In the genomic region with DNA sequence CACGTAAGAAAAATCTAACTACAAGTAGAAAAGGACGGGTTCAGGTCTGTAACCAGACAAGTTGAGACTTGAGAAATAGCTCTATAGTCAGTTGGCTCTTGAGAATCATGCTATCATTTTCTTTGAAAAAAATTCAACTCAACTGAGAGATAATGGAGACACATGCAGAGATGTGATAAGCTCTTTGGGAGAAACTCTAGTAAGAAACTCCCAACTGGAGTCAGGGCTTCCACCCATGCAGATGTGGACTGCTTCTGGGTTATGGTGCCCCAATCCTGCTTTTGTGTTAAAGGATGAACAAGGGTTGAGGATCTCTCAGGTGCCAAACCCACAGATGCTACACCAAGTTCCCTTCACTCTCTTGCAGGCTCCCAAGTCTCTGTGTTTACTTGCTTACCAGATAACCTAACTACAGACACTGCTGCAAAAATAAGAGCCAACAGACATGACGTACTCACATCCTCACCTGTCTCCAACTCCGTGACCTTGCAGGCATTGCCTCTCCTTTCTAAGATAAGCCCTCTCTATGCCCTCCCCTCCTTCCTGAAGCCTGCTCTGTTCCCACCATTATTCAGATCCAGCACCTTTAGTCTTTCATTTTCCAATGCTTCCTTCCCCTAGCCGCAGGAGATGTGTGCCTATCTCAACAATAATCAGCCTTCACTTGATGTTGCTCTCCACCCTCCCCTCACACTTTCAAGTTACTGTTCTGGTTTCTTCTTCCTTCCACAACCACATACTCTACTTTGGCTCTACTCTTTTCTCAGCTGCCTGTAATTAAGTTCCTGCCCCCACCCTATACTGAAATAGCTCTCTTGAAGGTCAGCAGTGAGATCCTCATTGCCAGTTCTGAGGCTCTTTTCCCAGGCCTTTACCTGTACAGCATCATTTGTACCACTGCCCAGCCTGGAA, we compare ENCODE assay signal across 10 cellular contexts.
A peak's percentile ranks its signal among the peaks of the same experiment; 100 is the strongest.
DNase-seq lines count a peak whose midpoint lies in the region; ATAC-seq and TF ChIP-seq lines count a peak whose summit lies in the region.
"Had no signal": no experiment of that assay in that cellular context is flagged by ENCODE, and none has a peak within 500 bp of the region (broad histone marks: within the 10 kb centered on the region; RNA-seq: fewer than 3 reads in every experiment).

No MANE protein-coding gene starts in this region.

- H3K79me2 ChIP-seq in OCI-LY1 (ENCODE audit: insufficient read depth, low read length): no peaks in the 10 kb centered on the region

- H3K27me3 ChIP-seq in OCI-LY1 (ENCODE audit: insufficient read depth, low read length) (no peaks in the 10 kb centered on the region), WERI-Rb-1 (ENCODE audit: insufficient read depth, low read depth, severe bottlenecking) (no peaks in the 10 kb centered on the region)

- intact Hi-C loops in mucosa of descending colon (cut with DNase I, micrococcal nuclease): no loop called here

- no peak overlapping the region for H2AFZ ChIP-seq in OCI-LY1 (ENCODE audit: low read length)

- H3F3A ChIP-seq in OCI-LY1 (ENCODE audit: insufficient read depth, low read length): no peaks in the 10 kb centered on the region

- no peak overlapping the region for H3K4me2 ChIP-seq in OCI-LY1 (ENCODE audit: low read length)

- H3K9me2 ChIP-seq in OCI-LY1 (ENCODE audit: low read depth, low read length): no peaks in the 10 kb centered on the region

- H3K36me3 ChIP-seq in OCI-LY1 (ENCODE audit: insufficient read depth, low read length) (no peaks in the 10 kb centered on the region), mucosa of descending colon (ENCODE audit: low read depth) (no peaks in the 10 kb centered on the region), WERI-Rb-1 (no peaks in the 10 kb centered on the region)

- H3K27ac ChIP-seq in OCI-LY1 (ENCODE audit: low read depth, low read length, poor library complexity, severe bottlenecking) (peak overlapping the region; percentile 24), WERI-Rb-1 (no peak overlapping the region)

- H3K9ac ChIP-seq in OCI-LY1 (ENCODE audit: low read length): no peak overlapping the region

- TF ChIP-seq CTCF in OCI-LY1 (IDR thresholded peaks at IDR 0.05; ENCODE audit: low read length) (no peak), mucosa of descending colon (IDR thresholded peaks at IDR 0.05) (no peak), WERI-Rb-1 (IDR thresholded peaks at IDR 0.05; ENCODE audit: low read depth, low read length) (no peak)

- H3K9me3 ChIP-seq in OCI-LY1 (ENCODE audit: low read length) (no peaks in the 10 kb centered on the region), mucosa of descending colon (no peaks in the 10 kb centered on the region), WERI-Rb-1 (ENCODE audit: severe bottlenecking) (no peaks in the 10 kb centered on the region)

- H3K4me1 ChIP-seq in OCI-LY1 (ENCODE audit: insufficient read depth, low read length, severe bottlenecking): peaks cover 39% of the 10 kb centered on the region
- no peaks in the 10 kb centered on the region for H3K4me1 ChIP-seq in mucosa of descending colon (ENCODE audit: low read depth)

- no peaks in the 10 kb centered on the region for H4K20me1 ChIP-seq in OCI-LY1 (ENCODE audit: insufficient read depth, low read length)

- no peak for DNase-seq in mucosa of descending colon
- DNase-seq in NCI-H1092 (lab: John Stamatoyannopoulos, UW): no peak
- DNase-seq in DMS 273 (lab: John Stamatoyannopoulos, UW; ENCODE audit: unreplicated experiment): no peak
- no peak for DNase-seq in NCI-H2171 (lab: John Stamatoyannopoulos, UW)
- DNase-seq in WERI-Rb-1: no peak
- DNase-seq: H9, mammary epithelial cell had no signal

- H3K4me3 ChIP-seq in OCI-LY1 (ENCODE audit: low read depth, low read length, poor library complexity, severe bottlenecking): no peak overlapping the region
- H3K4me3 ChIP-seq in mucosa of descending colon: no peak overlapping the region
- no peak overlapping the region for H3K4me3 ChIP-seq in WERI-Rb-1 (ENCODE audit: low read depth, low read length)

- ATAC-seq in GM18873 (IDR thresholded peaks at IDR 0.05; ENCODE audit: low FRiP score, unreplicated experiment): peak; percentile 42
- peak; percentile 47 for ATAC-seq in GM21825 (IDR thresholded peaks at IDR 0.05; ENCODE audit: unreplicated experiment)
- ATAC-seq in mucosa of descending colon: peak; percentile 78
